ENCODE assay signal across 9 cellular contexts in genomic region chr14:69535230-69535848, GRCh38. TPM values are rescaled to one million over a fixed set of nuclear protein-coding genes. Genes with fewer than 3 reads are reported as not detected.
DNase-seq lines count a peak whose midpoint lies in the region; ATAC-seq and TF ChIP-seq lines count a peak whose summit lies in the region.
"Had no signal": no experiment of that assay in that cellular context is flagged by ENCODE, and none has a peak within 500 bp of the region (broad histone marks: within the 10 kb centered on the region; RNA-seq: fewer than 3 reads in every experiment).

No MANE protein-coding gene starts in this region.

- no TSS peak for BruUV-seq in OCI-LY7 (replicated peaks; lab: Mats Ljungman, UMichigan)

- no peak for TF ChIP-seq EP300 in neural cell (conservative IDR thresholded peaks at IDR 0.05; ENCODE audit: poor library complexity, severe bottlenecking)

- H3K9me2 ChIP-seq in OCI-LY7 (ENCODE audit: insufficient read depth, low read length) (no peaks in the 10 kb centered on the region), neural cell (ENCODE audit: insufficient read depth, low read length) (no peaks in the 10 kb centered on the region)

- intact Hi-C loops in OCI-LY7 (cut with micrococcal nuclease; ENCODE audit: unreplicated experiment) = no loop called here

- peak; percentile 94 for TF ChIP-seq RAD21 in neural cell (conservative IDR thresholded peaks at IDR 0.05)

- CTCF ChIA-PET in AG04450 (lab: Charles Lee) (interaction anchor here (0.7 to 1.9 kb wide), 32 partner anchors 8 to 385 kb away, joined by 3 to 17 read pairs (median 6); partner anchors contain the start of genes CCDC177, SRSF5 and SUSD6), OCI-LY7 (lab: Charles Lee; ENCODE audit: unreplicated experiment) (no interaction called here)
- CTCF ChIA-PET in activated CD8-positive, alpha-beta T cell treated with anti-CD3 and anti-CD28 coated beads, Interleukin-2, amount 10 ng/mL, durations not matched to agents 7 days and 5 days (lab: Charles Lee) = interaction anchor here (1.0 to 1.9 kb wide), 2 partner anchors 10 to 39 kb away, joined by 3 to 8 read pairs; partner anchors contain the start of gene CCDC177

- H3K4me2 ChIP-seq in OCI-LY7 (ENCODE audit: low read length) (no peak overlapping the region), neural cell (ENCODE audit: low read length) (no peak overlapping the region)

- POLR2A ChIA-PET in AG04450 (lab: Yijun Ruan, JAX) (no interaction called here), OCI-LY7 (lab: Charles Lee) (no interaction called here)
- POLR2A ChIA-PET in activated CD8-positive, alpha-beta T cell treated with anti-CD3 and anti-CD28 coated beads, Interleukin-2, amount 10 ng/mL, durations not matched to agents 7 days and 5 days (lab: Charles Lee) = no interaction called here

- no peaks in the 10 kb centered on the region for H3F3A ChIP-seq in neural cell (ENCODE audit: insufficient read depth, low read length, poor library complexity, severe bottlenecking)

- TF ChIP-seq CTCF in AG04450 (IDR thresholded peaks at IDR 0.05; ENCODE audit: low read depth, low read length) (peak; percentile 87), OCI-LY7 (conservative IDR thresholded peaks at IDR 0.05; ENCODE audit: low read length) (peak; percentile 70), epithelial cell of esophagus (IDR thresholded peaks at IDR 0.05; ENCODE audit: insufficient read depth, low read depth, low read length, missing control alignments) (peak; percentile 87), neural cell (IDR thresholded peaks at IDR 0.05; ENCODE audit: poor library complexity, severe bottlenecking) (peak; percentile 95)

- H3K27ac ChIP-seq in AG04450 (ENCODE audit: low read depth, low read length) (no peak overlapping the region), OCI-LY7 (ENCODE audit: low read depth, low read length, poor library complexity, severe bottlenecking) (no peak overlapping the region), neural cell (ENCODE audit: low read length) (no peak overlapping the region)

- no peak overlapping the region for H3K4me3 Mint-ChIP-seq in stimulated activated effector memory CD8-positive, alpha-beta T cell treated with anti-CD3 and anti-CD28 coated beads, Interleukin-12 subunit alpha, Interleukin-12 subunit beta, amount 100 ng/mL, for 72 hours
- no peak overlapping the region for H3K4me3 Mint-ChIP-seq in activated CD8-positive, alpha-beta T cell treated with anti-CD3 and anti-CD28 coated beads, Interleukin-2, amount 10 ng/mL, durations not matched to agents 7 days and 5 days
- H3K4me3 Mint-ChIP-seq: activated naive CD8-positive, alpha-beta T cell treated with anti-CD3 and anti-CD28 coated beads, Interleukin-2, amount 10 ng/mL, durations not matched to agents 7 days and 5 days had no signal

- DNase-seq in AG04450 (ENCODE audit: low read depth, low spot score) (peak; percentile 26), HS-5 (ENCODE audit: low read depth) (peak; percentile 16), OCI-LY7 (ENCODE audit: low spot score) (no peak), epithelial cell of esophagus (ENCODE audit: low read depth) (peak; percentile 66)
- no peak for DNase-seq in stimulated activated effector memory CD8-positive, alpha-beta T cell treated with anti-CD3 and anti-CD28 coated beads, Interleukin-12 subunit alpha, Interleukin-12 subunit beta, amount 100 ng/mL, for 72 hours (ENCODE audit: low spot score in 2 of 2)
- DNase-seq in activated CD8-positive, alpha-beta T cell treated with anti-CD3 and anti-CD28 coated beads, Interleukin-2, amount 10 ng/mL, durations not matched to agents 7 days and 5 days = no peak
- DNase-seq: activated naive CD8-positive, alpha-beta T cell treated with anti-CD3 and anti-CD28 coated beads, Interleukin-2, amount 10 ng/mL, durations not matched to agents 7 days and 5 days had no signal

- H3K27me3 Mint-ChIP-seq in activated CD8-positive, alpha-beta T cell treated with anti-CD3 and anti-CD28 coated beads, Interleukin-2, amount 10 ng/mL, durations not matched to agents 7 days and 5 days (ENCODE audit: low read depth) = peaks cover 48% of the 10 kb centered on the region

- no peaks in the 10 kb centered on the region for H3K36me3 Mint-ChIP-seq in stimulated activated effector memory CD8-positive, alpha-beta T cell treated with anti-CD3 and anti-CD28 coated beads, Interleukin-12 subunit alpha, Interleukin-12 subunit beta, amount 100 ng/mL, for 72 hours
- H3K36me3 Mint-ChIP-seq in activated CD8-positive, alpha-beta T cell treated with anti-CD3 and anti-CD28 coated beads, Interleukin-2, amount 10 ng/mL, durations not matched to agents 7 days and 5 days (ENCODE audit: low read depth) = no peaks in the 10 kb centered on the region
- H3K36me3 Mint-ChIP-seq: activated naive CD8-positive, alpha-beta T cell treated with anti-CD3 and anti-CD28 coated beads, Interleukin-2, amount 10 ng/mL, durations not matched to agents 7 days and 5 days had no signal

- H3K4me1 Mint-ChIP-seq in stimulated activated effector memory CD8-positive, alpha-beta T cell treated with anti-CD3 and anti-CD28 coated beads, Interleukin-12 subunit alpha, Interleukin-12 subunit beta, amount 100 ng/mL, for 72 hours = no peaks in the 10 kb centered on the region
- no peaks in the 10 kb centered on the region for H3K4me1 Mint-ChIP-seq in activated CD8-positive, alpha-beta T cell treated with anti-CD3 and anti-CD28 coated beads, Interleukin-2, amount 10 ng/mL, durations not matched to agents 7 days and 5 days (ENCODE audit: low read depth)

- H3K9me3 ChIP-seq in AG04450 (ENCODE audit: control insufficient read depth, insufficient read depth, low read length) = peaks cover 4% of the 10 kb centered on the region; the same call in 1 of the 2 replicates
- no peaks in the 10 kb centered on the region for H3K9me3 ChIP-seq in OCI-LY7 (ENCODE audit: low read length)
- no peaks in the 10 kb centered on the region for H3K9me3 ChIP-seq in neural cell (ENCODE audit: low read length)

- H4K20me1 ChIP-seq in OCI-LY7 (ENCODE audit: insufficient read depth, low read length) = no peaks in the 10 kb centered on the region
- H4K20me1 ChIP-seq in neural cell (ENCODE audit: insufficient read depth) = no peaks in the 10 kb centered on the region

- H3K9ac ChIP-seq in neural cell (ENCODE audit: low read length) = no peak overlapping the region

- H3K9me3 Mint-ChIP-seq in stimulated activated effector memory CD8-positive, alpha-beta T cell treated with anti-CD3 and anti-CD28 coated beads, Interleukin-12 subunit alpha, Interleukin-12 subunit beta, amount 100 ng/mL, for 72 hours = no peaks in the 10 kb centered on the region
- no peaks in the 10 kb centered on the region for H3K9me3 Mint-ChIP-seq in activated CD8-positive, alpha-beta T cell treated with anti-CD3 and anti-CD28 coated beads, Interleukin-2, amount 10 ng/mL, durations not matched to agents 7 days and 5 days (ENCODE audit: insufficient read depth)
- H3K9me3 Mint-ChIP-seq: activated naive CD8-positive, alpha-beta T cell treated with anti-CD3 and anti-CD28 coated beads, Interleukin-2, amount 10 ng/mL, durations not matched to agents 7 days and 5 days had no signal

- H3K79me2 ChIP-seq in OCI-LY7 (ENCODE audit: insufficient read depth, low read depth, low read length) = no peaks in the 10 kb centered on the region
- H3K79me2 ChIP-seq in neural cell (replicated peaks; ENCODE audit: insufficient read depth, low read length) = no peaks in the 10 kb centered on the region

- H3K27ac Mint-ChIP-seq in stimulated activated effector memory CD8-positive, alpha-beta T cell treated with anti-CD3 and anti-CD28 coated beads, Interleukin-12 subunit alpha, Interleukin-12 subunit beta, amount 100 ng/mL, for 72 hours = no peak overlapping the region
- no peak overlapping the region for H3K27ac Mint-ChIP-seq in activated CD8-positive, alpha-beta T cell treated with anti-CD3 and anti-CD28 coated beads, Interleukin-2, amount 10 ng/mL, durations not matched to agents 7 days and 5 days
- H3K27ac Mint-ChIP-seq: activated naive CD8-positive, alpha-beta T cell treated with anti-CD3 and anti-CD28 coated beads, Interleukin-2, amount 10 ng/mL, durations not matched to agents 7 days and 5 days had no signal

- ATAC-seq in stimulated activated effector memory CD8-positive, alpha-beta T cell treated with anti-CD3 and anti-CD28 coated beads, Interleukin-12 subunit alpha, Interleukin-12 subunit beta, amount 100 ng/mL, for 72 hours = no peak
- ATAC-seq in HG03457 (IDR thresholded peaks at IDR 0.05; ENCODE audit: unreplicated experiment) = no peak
- no peak for ATAC-seq in activated CD8-positive, alpha-beta T cell treated with anti-CD3 and anti-CD28 coated beads, Interleukin-2, amount 10 ng/mL, durations not matched to agents 7 days and 5 days

- H2AFZ ChIP-seq in OCI-LY7 (ENCODE audit: low read length) (no peak overlapping the region), neural cell (ENCODE audit: low read depth, low read length) (no peak overlapping the region)

- no peaks in the 10 kb centered on the region for H3K4me1 ChIP-seq in OCI-LY7 (ENCODE audit: insufficient read depth, low read length, poor library complexity, severe bottlenecking)

- H3K4me3 ChIP-seq in AG04450 (ENCODE audit: low read depth, low read length) (no peak overlapping the region), OCI-LY7 (ENCODE audit: low read depth, low read length, poor library complexity, severe bottlenecking) (no peak overlapping the region), epithelial cell of esophagus (ENCODE audit: low read length) (no peak overlapping the region), neural cell (ENCODE audit: low read length) (no peak overlapping the region)

- peaks cover 42% of the 10 kb centered on the region for H3K27me3 ChIP-seq in AG04450 (ENCODE audit: control insufficient read depth, insufficient read depth, low read length)
- H3K27me3 ChIP-seq in neural cell (ENCODE audit: insufficient read depth, low read depth, low read length) = no peaks in the 10 kb centered on the region

- H3K36me3 ChIP-seq in OCI-LY7 (ENCODE audit: insufficient read depth, low read length) = no peaks in the 10 kb centered on the region
- no peaks in the 10 kb centered on the region for H3K36me3 ChIP-seq in neural cell (ENCODE audit: insufficient read depth, low read length)

RNA-seq across cellular contexts. Expression of gene CCDC177, which starts 39.3 kb away (rescaled TPM):
- polyA plus RNA-seq in AG04450 (2011; rRNA removed) (not detected in 2 replicates), neural cell (3.2 and 4.3 TPM in 2 replicates)
- 0.05 TPM in 1 of 2 replicates, not detected in the other for polyA minus RNA-seq in AG04450 (2011; rRNA and poly(A)+ RNA removed)
- not detected in 2 replicates for total RNA-seq in OCI-LY7 (2014; rRNA removed; shearing (Covaris generic))
- total RNA-seq in OCI-LY7 (2022) = not detected in 2 replicates
- 14.9 and 16.3 TPM in 2 replicates for polyA minus RNA-seq in neural cell
- total RNA-seq in activated CD8-positive, alpha-beta T cell treated with anti-CD3 and anti-CD28 coated beads, Interleukin-2, amount 10 ng/mL, durations not matched to agents 7 days and 5 days = not detected
- total RNA-seq: activated naive CD8-positive, alpha-beta T cell treated with anti-CD3 and anti-CD28 coated beads, Interleukin-2, amount 10 ng/mL, durations not matched to agents 7 days and 5 days had no signal

RNA-seq across cellular contexts. Expression of gene PLEKHD1, which starts 50.8 kb away (rescaled TPM):
- not detected in 2 replicates for polyA plus RNA-seq in AG04450 (2011; rRNA removed)
- polyA minus RNA-seq in AG04450 (2011; rRNA and poly(A)+ RNA removed) = not detected in 2 replicates
- total RNA-seq in OCI-LY7 (2014; rRNA removed; shearing (Covaris generic)) = 0.09 and 0.13 TPM in 2 replicates
- total RNA-seq in OCI-LY7 (2022) = 0.17 and 0.19 TPM in 2 replicates
- polyA plus RNA-seq in neural cell = 0.52 TPM in 1 of 2 replicates, not detected in the other
- polyA minus RNA-seq in neural cell = 0.24 and 0.35 TPM in 2 replicates
- total RNA-seq in activated CD8-positive, alpha-beta T cell treated with anti-CD3 and anti-CD28 coated beads, Interleukin-2, amount 10 ng/mL, durations not matched to agents 7 days and 5 days = under 1 TPM; 0.10 to 0.13 TPM

Comparison
In these comparisons a context has a peak if more than half of its experiments do, and no peak if none do; other contexts are left out.
1. DNase-seq: peak in AG04450 (single experiment), HS-5 (single experiment) and epithelial cell of esophagus (single experiment); none in OCI-LY7 (single experiment), stimulated activated effector memory CD8-positive, alpha-beta T cell treated with anti-CD3 and anti-CD28 coated beads, Interleukin-12 subunit alpha, Interleukin-12 subunit beta, amount 100 ng/mL, for 72 hours (0 of 2) and activated CD8-positive, alpha-beta T cell treated with anti-CD3 and anti-CD28 coated beads, Interleukin-2, amount 10 ng/mL, durations not matched to agents 7 days and 5 days (single experiment).
2. Peak in every context shown above with its lines, with median percentiles within 50 percentile points of each other: CTCF ChIP-seq.